Comparison of ENCODE assay signal across 17 cellular contexts in the genomic region with DNA sequence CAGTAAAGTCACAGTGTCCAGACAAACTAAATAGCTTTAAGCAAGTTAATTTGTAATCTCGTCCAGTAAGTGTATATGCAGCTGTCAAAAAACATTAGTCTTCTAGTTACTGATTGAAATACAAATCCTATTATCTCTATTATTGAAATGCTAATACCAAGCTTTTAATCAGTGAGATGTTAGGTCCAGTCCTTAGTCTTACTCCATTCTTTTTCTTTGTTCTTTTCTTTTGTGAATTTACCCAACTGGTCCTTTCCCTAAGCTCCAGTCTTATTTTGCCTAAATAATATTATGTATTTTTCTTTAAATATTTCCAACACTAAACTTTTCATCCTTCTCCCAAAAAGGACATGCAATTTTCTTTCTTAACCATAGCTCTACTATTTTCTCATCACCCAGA. TPM values are rescaled to one million over a fixed set of nuclear protein-coding genes. Genes with fewer than 3 reads are reported as not detected.
"Had no signal": no experiment of that assay in that cellular context is flagged by ENCODE, and none has a peak within 500 bp of the region (broad histone marks: within the 10 kb centered on the region; RNA-seq: fewer than 3 reads in every experiment).

No MANE protein-coding gene starts in this region.

- DNase-seq: KBM-7, MV-4-11, NCI-H1048, NCI-H1105, NCI-H1417, NCI-H1436 treated with DMSO at 0.1 percent for 48 hours, NCI-H1694, NCI-H187 treated with DMSO at 0.1 percent for 48 hours, NCI-H2029 treated with DMSO at 0.1 percent for 48 hours, NCI-H2171 treated with DMSO at 0.1 percent for 48 hours, NCI-H345, NCI-H446 treated with DMSO at 0.1 percent for 48 hours, NCI-H510A treated with DMSO at 0.1 percent for 48 hours, NCI-H526, RPMI8226, SHP77 had no signal

RNA-seq across cellular contexts. Expression of a gene that starts 57.2 kb away (rescaled TPM):
- total RNA-seq: HT-29 had no signal
